In the genomic region with DNA sequence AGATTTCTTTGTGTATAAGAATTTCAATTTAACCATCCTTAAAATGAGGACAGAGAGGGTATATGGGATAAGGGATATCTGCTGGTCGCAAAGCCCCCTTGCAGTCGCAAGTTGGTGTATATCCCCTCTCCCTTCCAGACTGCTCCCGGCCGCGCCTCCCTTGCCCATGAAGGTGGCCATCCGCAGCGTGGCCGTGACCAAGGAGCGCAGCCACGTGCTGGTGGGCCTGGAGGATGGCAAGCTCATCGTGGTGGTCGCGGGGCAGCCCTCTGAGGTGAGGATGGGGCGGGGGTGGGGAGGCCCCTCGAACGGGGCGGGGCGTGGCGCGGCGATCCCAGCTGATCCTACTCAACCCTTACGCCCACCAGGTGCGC, we compare ENCODE assay signal across 9 cellular contexts. TPM values are rescaled to one million over a fixed set of nuclear protein-coding genes. Genes with fewer than 3 reads are reported as not detected.
DNase-seq lines count a peak whose midpoint lies in the region; ATAC-seq and TF ChIP-seq lines count a peak whose summit lies in the region.
"Had no signal": no experiment of that assay in that cellular context is flagged by ENCODE, and none has a peak within 500 bp of the region (broad histone marks: within the 10 kb centered on the region; RNA-seq: fewer than 3 reads in every experiment).

No MANE protein-coding gene starts in this region.

- peak overlapping the region; percentile 80 for H3K4me3 ChIP-seq in DOHH2 (ENCODE audit: low read length)
- peak overlapping the region; percentile 75 for H3K4me3 ChIP-seq in left ventricle myocardium inferior
- H3K4me3 ChIP-seq in retinal pigment epithelial cell (ENCODE audit: low read length) = peak overlapping the region; percentile 47

- H3K4me1 Mint-ChIP-seq in WTC11 = peaks cover 8% of the 10 kb centered on the region

- H3K9me3 Mint-ChIP-seq in WTC11 = no peaks in the 10 kb centered on the region

- intact Hi-C loops in left ventricle myocardium inferior (cut with micrococcal nuclease) = no loop called here

- no peaks in the 10 kb centered on the region for H3K27me3 Mint-ChIP-seq in WTC11 (ENCODE audit: low read depth)

- POLR2A ChIA-PET in WTC11 (lab: Charles Lee) = interaction anchor here (0.8 to 1.5 kb wide), 6 partner anchors 9 to 372 kb away, joined by 3 to 9 read pairs (median 4); a partner anchor contains a TSS

- ATAC-seq in WTC11 (no peak), HG03442 (IDR thresholded peaks at IDR 0.05; ENCODE audit: unreplicated experiment) (no peak)

- H3K36me3 Mint-ChIP-seq in WTC11 = peaks cover 17% of the 10 kb centered on the region; the same call in 1 of the 2 replicates

- H3K9me2 ChIP-seq in DOHH2 (replicated peaks; ENCODE audit: control insufficient read depth, low read length) = no peaks in the 10 kb centered on the region

- H3K36me3 ChIP-seq in DOHH2 (ENCODE audit: control insufficient read depth, low read length) (peaks cover 23% of the 10 kb centered on the region), left ventricle myocardium inferior (peaks cover 23% of the 10 kb centered on the region)

- H3K79me2 ChIP-seq in DOHH2 (ENCODE audit: control insufficient read depth, low read length) = no peaks in the 10 kb centered on the region

- no peaks in the 10 kb centered on the region for H3K27me3 ChIP-seq in DOHH2 (ENCODE audit: control insufficient read depth, low read length)
- H3K27me3 ChIP-seq in left ventricle myocardium inferior (ENCODE audit: low read depth) = no peaks in the 10 kb centered on the region

- H3K9me3 ChIP-seq in DOHH2 (ENCODE audit: control insufficient read depth, insufficient read depth, low read length) = no peaks in the 10 kb centered on the region
- H3K9me3 ChIP-seq in left ventricle myocardium inferior (replicated peaks) = no peaks in the 10 kb centered on the region

- peak overlapping the region; percentile 96 for H3K4me2 ChIP-seq in DOHH2 (ENCODE audit: low read length)

- CTCF ChIA-PET in WTC11 (lab: Charles Lee) = interaction anchor here (0.5 to 2.2 kb wide), 13 partner anchors 14 to 372 kb away, joined by 3 to 9 read pairs (median 3); a partner anchor contains a TSS

- DNase-seq in WTC11 (ENCODE audit: low spot score) = no peak
- DNase-seq in left ventricle myocardium inferior = no peak
- DNase-seq in retinal pigment epithelial cell (ENCODE audit: low read depth) = no peak
- DNase-seq in NCI-H446 treated with DMSO at 0.1 percent for 48 hours (lab: John Stamatoyannopoulos, UW) = no peak
- no peak for DNase-seq in SHP77 treated with DMSO at 0.1 percent for 48 hours (lab: John Stamatoyannopoulos, UW)
- DNase-seq in NCI-H1092 treated with DMSO at 0.1 percent for 48 hours (lab: John Stamatoyannopoulos, UW) = no peak

- no peaks in the 10 kb centered on the region for H4K20me1 ChIP-seq in DOHH2 (ENCODE audit: control insufficient read depth, insufficient read depth, low read depth, low read length)

- H3K4me1 ChIP-seq in DOHH2 (ENCODE audit: control insufficient read depth, low read length) (peaks cover 19% of the 10 kb centered on the region), left ventricle myocardium inferior (peaks cover 25% of the 10 kb centered on the region)

- H3K27ac ChIP-seq in DOHH2 (ENCODE audit: low read depth, low read length) (no peak overlapping the region), left ventricle myocardium inferior (replicated peaks) (peak overlapping the region; percentile 90)
- H3K27ac ChIP-seq: VCaP had no signal

- H3K4me3 Mint-ChIP-seq in WTC11 = peak overlapping the region; percentile 57

- TF ChIP-seq CTCF in DOHH2 (IDR thresholded peaks at IDR 0.05; ENCODE audit: low read depth, low read length, poor library complexity, severe bottlenecking) (no peak), WTC11 (IDR thresholded peaks at IDR 0.05) (no peak), left ventricle myocardium inferior (IDR thresholded peaks at IDR 0.05; ENCODE audit: borderline replicate concordance) (no peak), retinal pigment epithelial cell (conservative IDR thresholded peaks at IDR 0.05; ENCODE audit: low read depth, low read length) (no peak)

- H3K27ac Mint-ChIP-seq in WTC11 = no peak overlapping the region

- H3F3A ChIP-seq in DOHH2 (ENCODE audit: control insufficient read depth, insufficient read depth) = peaks cover 6% of the 10 kb centered on the region

TF ChIP-seq in WTC11, 78 proteins besides CTCF, POLR2A, EP300 and RAD21:
- TF ChIP-seq, protein P1, sequence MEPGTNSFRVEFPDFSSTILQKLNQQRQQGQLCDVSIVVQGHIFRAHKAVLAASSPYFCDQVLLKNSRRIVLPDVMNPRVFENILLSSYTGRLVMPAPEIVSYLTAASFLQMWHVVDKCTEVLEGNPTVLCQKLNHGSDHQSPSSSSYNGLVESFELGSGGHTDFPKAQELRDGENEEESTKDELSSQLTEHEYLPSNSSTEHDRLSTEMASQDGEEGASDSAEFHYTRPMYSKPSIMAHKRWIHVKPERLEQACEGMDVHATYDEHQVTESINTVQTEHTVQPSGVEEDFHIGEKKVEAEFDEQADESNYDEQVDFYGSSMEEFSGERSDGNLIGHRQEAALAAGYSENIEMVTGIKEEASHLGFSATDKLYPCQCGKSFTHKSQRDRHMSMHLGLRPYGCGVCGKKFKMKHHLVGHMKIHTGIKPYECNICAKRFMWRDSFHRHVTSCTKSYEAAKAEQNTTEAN (CRISPR knock-in tag; IDR thresholded peaks at IDR 0.05) = no peak
- TF ChIP-seq ETV6 (CRISPR knock-in tag; IDR thresholded peaks at IDR 0.05) (no peak; the same call in 1 of the 2 replicates), TEAD1 (CRISPR knock-in tag; IDR thresholded peaks at IDR 0.05) (no peak)
- TF ChIP-seq, protein P2, sequence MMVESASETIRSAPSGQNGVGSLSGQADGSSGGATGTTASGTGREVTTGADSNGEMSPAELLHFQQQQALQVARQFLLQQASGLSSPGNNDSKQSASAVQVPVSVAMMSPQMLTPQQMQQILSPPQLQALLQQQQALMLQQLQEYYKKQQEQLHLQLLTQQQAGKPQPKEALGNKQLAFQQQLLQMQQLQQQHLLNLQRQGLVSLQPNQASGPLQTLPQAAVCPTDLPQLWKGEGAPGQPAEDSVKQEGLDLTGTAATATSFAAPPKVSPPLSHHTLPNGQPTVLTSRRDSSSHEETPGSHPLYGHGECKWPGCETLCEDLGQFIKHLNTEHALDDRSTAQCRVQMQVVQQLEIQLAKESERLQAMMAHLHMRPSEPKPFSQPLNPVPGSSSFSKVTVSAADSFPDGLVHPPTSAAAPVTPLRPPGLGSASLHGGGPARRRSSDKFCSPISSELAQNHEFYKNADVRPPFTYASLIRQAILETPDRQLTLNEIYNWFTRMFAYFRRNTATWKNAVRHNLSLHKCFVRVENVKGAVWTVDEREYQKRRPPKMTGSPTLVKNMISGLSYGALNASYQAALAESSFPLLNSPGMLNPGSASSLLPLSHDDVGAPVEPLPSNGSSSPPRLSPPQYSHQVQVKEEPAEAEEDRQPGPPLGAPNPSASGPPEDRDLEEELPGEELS (CRISPR knock-in tag; IDR thresholded peaks at IDR 0.05) = 0 out of 2 replicates have a peak, but pooled peaks have one; percentile 10
TF ChIP-seq in WTC11: peak in this region for 1.

RNA-seq across cellular contexts. Expression of a gene that starts 29.4 kb away (rescaled TPM):
- 64.0 to 80.0 TPM (median 64.3 TPM) in 3 replicates for total RNA-seq in WTC11 (2021)
- 12.6 TPM for total RNA-seq in left ventricle myocardium inferior

RNA-seq across cellular contexts. Expression of a gene that starts 32.3 kb away (rescaled TPM):
- total RNA-seq in WTC11 (2021) (50.3 to 59.1 TPM (median 55.9 TPM) in 3 replicates), left ventricle myocardium inferior (31.0 TPM)
